In genomic region chr6:16741112-16742016, GRCh38 we compare ENCODE assay signal across 8 cellular contexts. TPM values are rescaled to one million over a fixed set of nuclear protein-coding genes. Genes with fewer than 3 reads are reported as not detected.
DNase-seq lines count a peak whose midpoint lies in the region; ATAC-seq, FAIRE-seq and TF ChIP-seq lines count a peak whose summit lies in the region.

No MANE protein-coding gene starts in this region.

- H3K27me3 ChIP-seq in astrocyte (ENCODE audit: insufficient read depth, low read length) = no peaks in the 10 kb centered on the region

- H4K20me1 ChIP-seq in astrocyte (ENCODE audit: insufficient read depth, low read length) = no peaks in the 10 kb centered on the region

- peak overlapping the region; percentile 80 for H3K9ac ChIP-seq in astrocyte (ENCODE audit: low read length)

- H3K27ac Mint-ChIP-seq in astrocyte (ENCODE audit: unreplicated experiment) = peak overlapping the region; percentile 93
- H3K27ac Mint-ChIP-seq in natural killer cell treated with Interleukin-12 subunit alpha and Interleukin-12 subunit beta and Interleukin-15 and Interleukin-18, amount 100 ng/mL, for 72 hours = peak overlapping the region; percentile 36 to 74

- H3K27me3 Mint-ChIP-seq in astrocyte (ENCODE audit: low read depth, unreplicated experiment) = no peaks in the 10 kb centered on the region
- no peaks in the 10 kb centered on the region for H3K27me3 Mint-ChIP-seq in natural killer cell treated with Interleukin-12 subunit alpha and Interleukin-12 subunit beta and Interleukin-15 and Interleukin-18, amount 100 ng/mL, for 72 hours

- FAIRE-seq in GM18507 (lab: Jason Lieb, UNC) = peak; percentile 36
- peak; percentile 94 for FAIRE-seq in astrocyte (lab: Jason Lieb, UNC)

- H2AFZ ChIP-seq in astrocyte (ENCODE audit: low read depth, low read length) = no peak overlapping the region

- no peaks in the 10 kb centered on the region for H3K9me3 Mint-ChIP-seq in astrocyte (ENCODE audit: unreplicated experiment)
- no peaks in the 10 kb centered on the region for H3K9me3 Mint-ChIP-seq in natural killer cell treated with Interleukin-12 subunit alpha and Interleukin-12 subunit beta and Interleukin-15 and Interleukin-18, amount 100 ng/mL, for 72 hours

- peak overlapping the region; percentile 58 for H3K4me3 Mint-ChIP-seq in astrocyte (ENCODE audit: unreplicated experiment)
- peak overlapping the region; percentile 61 for H3K4me3 Mint-ChIP-seq in natural killer cell treated with Interleukin-12 subunit alpha and Interleukin-12 subunit beta and Interleukin-15 and Interleukin-18, amount 100 ng/mL, for 72 hours

- H3K36me3 ChIP-seq in astrocyte (ENCODE audit: insufficient read depth, low read length) = no peaks in the 10 kb centered on the region

- H3K27ac ChIP-seq in astrocyte (ENCODE audit: low read depth, low read length) = peak overlapping the region; percentile 96

- H3K36me3 Mint-ChIP-seq in astrocyte (ENCODE audit: low read depth, unreplicated experiment) = peaks cover 27% of the 10 kb centered on the region
- peaks cover 38% of the 10 kb centered on the region for H3K36me3 Mint-ChIP-seq in natural killer cell treated with Interleukin-12 subunit alpha and Interleukin-12 subunit beta and Interleukin-15 and Interleukin-18, amount 100 ng/mL, for 72 hours

- peaks cover 60% of the 10 kb centered on the region for H3K4me1 ChIP-seq in astrocyte (ENCODE audit: insufficient read depth, low read length)

- H3K79me2 ChIP-seq in astrocyte (ENCODE audit: insufficient read depth, low read length) = peaks cover 79% of the 10 kb centered on the region

- DNase-seq in GM18507 (ENCODE audit: extremely low spot score, insufficient read length, low read depth) = no peak
- DNase-seq in astrocyte (ENCODE audit: low read depth) = peak; percentile 100
- DNase-seq in natural killer cell treated with Interleukin-12 subunit alpha and Interleukin-12 subunit beta and Interleukin-15 and Interleukin-18, amount 100 ng/mL, for 72 hours (ENCODE audit: low spot score) = peak; percentile 63
- DNase-seq in NCI-H1694 (lab: John Stamatoyannopoulos, UW) = no peak

- H3K4me1 Mint-ChIP-seq in astrocyte (ENCODE audit: low read depth, unreplicated experiment) = peaks cover 92% of the 10 kb centered on the region
- H3K4me1 Mint-ChIP-seq in natural killer cell treated with Interleukin-12 subunit alpha and Interleukin-12 subunit beta and Interleukin-15 and Interleukin-18, amount 100 ng/mL, for 72 hours (ENCODE audit: low read depth in 2 of 2) = peaks cover 42 to 79% of the 10 kb centered on the region in 2 donors

- H3K4me2 ChIP-seq in astrocyte (ENCODE audit: low read length) = peak overlapping the region; percentile 76

- H3K4me3 ChIP-seq in astrocyte (ENCODE audit: insufficient read depth, low read depth, low read length) = peak overlapping the region; percentile 22

- no peak for TF ChIP-seq CTCF in astrocyte (IDR thresholded peaks at IDR 0.05; ENCODE audit: insufficient read depth, low read depth, low read length)

- H3K9me3 ChIP-seq in astrocyte (ENCODE audit: insufficient read depth, low read depth, low read length) = no peaks in the 10 kb centered on the region

- ATAC-seq in HG03432 (IDR thresholded peaks at IDR 0.05; ENCODE audit: unreplicated experiment) (peak; percentile 85), GM18870 (IDR thresholded peaks at IDR 0.05; ENCODE audit: unreplicated experiment) (no peak), HG02885 (IDR thresholded peaks at IDR 0.05; ENCODE audit: poor library complexity, unreplicated experiment) (no peak), GM18873 (IDR thresholded peaks at IDR 0.05; ENCODE audit: low FRiP score, unreplicated experiment) (no peak)
- ATAC-seq in natural killer cell treated with Interleukin-12 subunit alpha and Interleukin-12 subunit beta and Interleukin-15 and Interleukin-18, amount 100 ng/mL, for 72 hours = peak; percentile 93 to 97

RNA-seq across cellular contexts. Expression of gene ATXN1, which starts 19.9 kb away (rescaled TPM):
- total RNA-seq in astrocyte = 68.3 and 70.9 TPM in 2 replicates
- total RNA-seq in natural killer cell treated with Interleukin-12 subunit alpha and Interleukin-12 subunit beta and Interleukin-15 and Interleukin-18, amount 100 ng/mL, for 72 hours = 100 to 1,000 TPM in 1 of 2 donors, 10 to 100 TPM in 1; 56.4 to 103 TPM

Comparison
In these comparisons a context has a peak if more than half of its experiments do, and no peak if none do; other contexts are left out.
1. DNase-seq: peak in astrocyte (single experiment) and natural killer cell treated with Interleukin-12 subunit alpha and Interleukin-12 subunit beta and Interleukin-15 and Interleukin-18, amount 100 ng/mL, for 72 hours (single experiment); none in GM18507 (single experiment) and NCI-H1694 (single experiment).
2. ATAC-seq: peak in HG03432 (single experiment) and natural killer cell treated with Interleukin-12 subunit alpha and Interleukin-12 subunit beta and Interleukin-15 and Interleukin-18, amount 100 ng/mL, for 72 hours (2 of 2); none in GM18870 (single experiment), HG02885 (single experiment) and GM18873 (single experiment).